11 cellular contexts compared by ENCODE assay signal in genomic region chr6:112298816-112299281, GRCh38. TPM values are rescaled to one million over a fixed set of nuclear protein-coding genes. Genes with fewer than 3 reads are reported as not detected.
DNase-seq lines count a peak whose midpoint lies in the region; ATAC-seq, FAIRE-seq and TF ChIP-seq lines count a peak whose summit lies in the region.
"Had no signal": no experiment of that assay in that cellular context is flagged by ENCODE, and none has a peak within 500 bp of the region (broad histone marks: within the 10 kb centered on the region; RNA-seq: fewer than 3 reads in every experiment).

No MANE protein-coding gene starts in this region.

- H3K36me3 ChIP-seq in mesenchymal stem cell (ENCODE audit: control insufficient read depth in 1 of 2, insufficient read depth in 2 of 2, low read depth in 1 of 2, low read length in 2 of 2) = no peaks in the 10 kb centered on the region

- H3K36me3 Mint-ChIP-seq in chondrocyte (ENCODE audit: low read depth) = no peaks in the 10 kb centered on the region

- peak overlapping the region; percentile 63 to 86 for H3K18ac ChIP-seq in mesenchymal stem cell (ENCODE audit: low read depth in 1 of 2, low read length in 2 of 2)

- no peaks in the 10 kb centered on the region for H3K27me3 ChIP-seq in mesenchymal stem cell (ENCODE audit: control insufficient read depth in 1 of 2, insufficient read depth in 1 of 2, low read length in 2 of 2)

- peaks cover 5% of the 10 kb centered on the region for H3K4me1 ChIP-seq in mesenchymal stem cell (ENCODE audit: control insufficient read depth, insufficient read depth, low read depth, low read length)

- intact Hi-C loops in lower leg skin (cut with DNase I; ENCODE audit: low total_unique reads) = no loop called here

- H3K9ac ChIP-seq in mesenchymal stem cell (ENCODE audit: low read length) = peak overlapping the region; percentile 87

- no peaks in the 10 kb centered on the region for H3K9me3 ChIP-seq in mesenchymal stem cell (ENCODE audit: control insufficient read depth, low read length)

- H3K27ac Mint-ChIP-seq in chondrocyte (ENCODE audit: unreplicated experiment) = peak overlapping the region; percentile 93
- H3K27ac Mint-ChIP-seq: activated CD8-positive, alpha-beta T cell treated with anti-CD3 and anti-CD28 coated beads for 36 hours had no signal

- peak overlapping the region; percentile 70 for H4K91ac ChIP-seq in mesenchymal stem cell (ENCODE audit: low read length)

- H3K4me3 Mint-ChIP-seq in chondrocyte (ENCODE audit: unreplicated experiment) = peak overlapping the region; percentile 29
- H3K4me3 Mint-ChIP-seq: activated CD8-positive, alpha-beta T cell treated with anti-CD3 and anti-CD28 coated beads for 36 hours had no signal

- peak overlapping the region; percentile 53 for H2BK15ac ChIP-seq in mesenchymal stem cell (ENCODE audit: low read depth, poor library complexity, severe bottlenecking)

- H3K27ac ChIP-seq in mesenchymal stem cell (ENCODE audit: low read length, poor library complexity, severe bottlenecking) = peak overlapping the region; percentile 72

- H3K4ac ChIP-seq in mesenchymal stem cell (ENCODE audit: low read depth in 1 of 2, low read length in 2 of 2) = no peak overlapping the region

- H3K27me3 Mint-ChIP-seq in chondrocyte (ENCODE audit: low read depth) = no peaks in the 10 kb centered on the region

- H3K9me3 Mint-ChIP-seq in chondrocyte (ENCODE audit: low read depth) = no peaks in the 10 kb centered on the region
- H3K9me3 Mint-ChIP-seq: activated CD8-positive, alpha-beta T cell treated with anti-CD3 and anti-CD28 coated beads for 36 hours had no signal

- H2AK5ac ChIP-seq in mesenchymal stem cell (ENCODE audit: low read length, severe bottlenecking) = no peak overlapping the region

- peak overlapping the region; percentile 59 to 85 for H2BK12ac ChIP-seq in mesenchymal stem cell (ENCODE audit: low read length in 2 of 2)

- TF ChIP-seq CTCF in chondrocyte (IDR thresholded peaks at IDR 0.05) (no peak), lower leg skin (IDR thresholded peaks at IDR 0.05) (no peak)

- no peak for TF ChIP-seq POLR2A in lower leg skin (IDR thresholded peaks at IDR 0.05)

- no peak overlapping the region for H3K23ac ChIP-seq in mesenchymal stem cell (ENCODE audit: low read length in 2 of 2)

- H2BK120ac ChIP-seq in mesenchymal stem cell (ENCODE audit: low read depth, low read length) = peak overlapping the region; percentile 56

- no peak for ATAC-seq in GM21825 (IDR thresholded peaks at IDR 0.05; ENCODE audit: unreplicated experiment)
- ATAC-seq in HG03439 (IDR thresholded peaks at IDR 0.05; ENCODE audit: unreplicated experiment) = no peak
- ATAC-seq: activated CD8-positive, alpha-beta T cell treated with anti-CD3 and anti-CD28 coated beads for 36 hours; GM12878; K562 had no signal

- peak overlapping the region in 1 of 2 experiments; percentile 67 for H3K4me3 ChIP-seq in mesenchymal stem cell (ENCODE audit: insufficient read depth in 1 of 2, low read depth in 1 of 2, low read length in 2 of 2)
- no peak overlapping the region for H3K4me3 ChIP-seq in lower leg skin (ENCODE audit: low read depth, poor library complexity, severe bottlenecking)
- H3K4me3 ChIP-seq: GM12878, K562 had no signal

- no peak overlapping the region for H3K14ac ChIP-seq in mesenchymal stem cell (ENCODE audit: low read length in 2 of 2)

- no CpG with 5 or more reads among the region's 1 CpG for WGBS in mesenchymal stem cell
- WGBS in lower leg skin, 2 donors = 76 to 78% methylated on average over 1 of the region's 1 CpG

- H2BK5ac ChIP-seq in mesenchymal stem cell (ENCODE audit: low read depth, low read length, poor library complexity, severe bottlenecking) = no peak overlapping the region

- H3K4me2 ChIP-seq in mesenchymal stem cell (ENCODE audit: low read length, poor library complexity, severe bottlenecking) = no peak overlapping the region

- H3K4me1 Mint-ChIP-seq in chondrocyte (ENCODE audit: low read depth) = peaks cover 47% of the 10 kb centered on the region

- no peaks in the 10 kb centered on the region for H3K79me1 ChIP-seq in mesenchymal stem cell (replicated peaks; ENCODE audit: low read length, poor library complexity, severe bottlenecking)

- DNase-seq in HT1080 (ENCODE audit: low read depth) (peak; percentile 91), chondrocyte (ENCODE audit: low spot score) (no peak), mesenchymal stem cell (peak; percentile 88), urothelium cell line (ENCODE audit: low spot score) (peak; percentile 14), lower leg skin (ENCODE audit: low spot score in 2 of 2) (no peak)
- DNase-seq: activated CD8-positive, alpha-beta T cell treated with anti-CD3 and anti-CD28 coated beads for 36 hours had no signal

- no peak overlapping the region for H2AFZ ChIP-seq in mesenchymal stem cell (ENCODE audit: low read depth, low read length)

- H4K8ac ChIP-seq in mesenchymal stem cell (ENCODE audit: low read length) = peak overlapping the region; percentile 46

- FAIRE-seq in urothelium cell line (lab: Jason Lieb, UNC) = no peak
- FAIRE-seq: GM12878, K562 had no signal

RNA-seq across cellular contexts. Expression of gene LAMA4, which starts 44.5 kb away (rescaled TPM):
- total RNA-seq in HT1080 (2014; rRNA removed; shearing (Covaris generic)) = 28.6 and 42.3 TPM in 2 replicates
- polyA plus RNA-seq in HT1080 (2015; cell fraction: cytosol; rRNA removed) = 29.9 and 31.7 TPM in 2 replicates
- 212 and 240 TPM in 2 replicates for polyA plus RNA-seq in HT1080 (2015; cell fraction: nucleus; rRNA removed)
- total RNA-seq in chondrocyte (55.2 to 115 TPM (median 102 TPM) in 3 replicates), lower leg skin (10 to 100 TPM; 11.0 to 18.7 (median 17.4) TPM)
- polyA plus RNA-seq in mesenchymal stem cell (2013, experiment 1 of 2) = 51.1 TPM
- polyA plus RNA-seq in mesenchymal stem cell (2013, experiment 2 of 2) = 47.5 TPM
- total RNA-seq: activated CD8-positive, alpha-beta T cell treated with anti-CD3 and anti-CD28 coated beads for 36 hours had no signal

RNA-seq across cellular contexts. Expression of gene RFPL4B, which starts 48.3 kb away (rescaled TPM):
- total RNA-seq in HT1080 (2014; rRNA removed; shearing (Covaris generic)) = 0.03 TPM in 1 of 2 replicates, not detected in the other
- polyA plus RNA-seq in HT1080 (2015; cell fraction: cytosol; rRNA removed) = not detected in 2 replicates
- 0.06 TPM in 1 of 2 replicates, not detected in the other for polyA plus RNA-seq in HT1080 (2015; cell fraction: nucleus; rRNA removed)
- total RNA-seq in chondrocyte = not detected in 3 replicates
- 0.01 TPM for polyA plus RNA-seq in mesenchymal stem cell (2013, experiment 1 of 2)
- polyA plus RNA-seq in mesenchymal stem cell (2013, experiment 2 of 2) = not detected
- not detected for total RNA-seq in lower leg skin
- total RNA-seq: activated CD8-positive, alpha-beta T cell treated with anti-CD3 and anti-CD28 coated beads for 36 hours; GM12878; mesenteric fat pad had no signal

Comparison
In these comparisons a context has a peak if more than half of its experiments do, and no peak if none do; other contexts are left out.
1. DNase-seq: peak in HT1080 (single experiment), mesenchymal stem cell (single experiment) and urothelium cell line (single experiment); none in chondrocyte (single experiment) and lower leg skin (0 of 2).